ENCODE assay signal across 1 cellular context in the genomic region with DNA sequence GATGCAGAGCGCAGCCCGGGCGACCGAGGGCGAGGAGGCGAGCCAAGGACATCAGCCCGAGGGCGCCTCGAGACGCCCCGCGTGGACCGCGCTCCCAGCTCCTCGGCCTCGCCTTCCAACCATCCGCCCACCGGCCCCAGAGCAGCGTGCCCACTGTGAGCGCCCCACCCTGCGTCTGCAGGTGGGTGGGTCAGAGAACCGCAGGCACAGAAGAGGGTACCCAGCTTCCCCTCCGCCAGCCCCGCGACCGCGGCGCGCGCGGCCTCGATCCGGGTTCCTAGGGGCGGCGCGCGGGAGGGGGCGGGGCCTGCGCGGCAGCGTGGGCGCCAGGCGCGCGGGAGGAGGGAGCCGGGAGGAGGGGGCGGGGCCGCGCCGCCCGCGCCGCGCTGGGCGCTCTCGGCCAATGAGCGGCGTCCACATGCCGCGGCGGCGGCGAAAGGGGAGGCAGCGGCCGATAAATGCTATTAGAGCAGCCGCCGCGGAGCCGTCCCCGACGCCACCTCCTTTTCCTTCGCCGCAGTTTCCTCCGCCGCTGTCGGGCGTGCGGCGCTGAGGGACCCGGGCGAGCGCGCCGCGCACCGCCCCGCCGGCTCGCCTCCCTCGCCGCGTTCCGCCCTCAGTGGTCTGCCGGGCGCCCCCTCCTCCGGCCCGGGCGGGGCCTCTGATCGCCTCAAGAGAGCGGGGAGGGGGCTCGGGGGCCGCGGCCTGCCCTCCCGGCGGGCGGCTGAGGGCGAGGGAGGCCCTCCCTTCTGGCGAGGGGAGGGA.
TF ChIP-seq lines count a peak whose summit lies in the region.

TSS of gene ATP2A2 (plus strand) at position 464 of the 765 bp plus-strand sequence. CDS start 543 bp downstream, outside the sequence.

TF ChIP-seq in K562, 482 proteins besides CTCF, POLR2A, EP300 and RAD21 (continued from another document and continues in another):
- TF ChIP-seq, protein P1, sequence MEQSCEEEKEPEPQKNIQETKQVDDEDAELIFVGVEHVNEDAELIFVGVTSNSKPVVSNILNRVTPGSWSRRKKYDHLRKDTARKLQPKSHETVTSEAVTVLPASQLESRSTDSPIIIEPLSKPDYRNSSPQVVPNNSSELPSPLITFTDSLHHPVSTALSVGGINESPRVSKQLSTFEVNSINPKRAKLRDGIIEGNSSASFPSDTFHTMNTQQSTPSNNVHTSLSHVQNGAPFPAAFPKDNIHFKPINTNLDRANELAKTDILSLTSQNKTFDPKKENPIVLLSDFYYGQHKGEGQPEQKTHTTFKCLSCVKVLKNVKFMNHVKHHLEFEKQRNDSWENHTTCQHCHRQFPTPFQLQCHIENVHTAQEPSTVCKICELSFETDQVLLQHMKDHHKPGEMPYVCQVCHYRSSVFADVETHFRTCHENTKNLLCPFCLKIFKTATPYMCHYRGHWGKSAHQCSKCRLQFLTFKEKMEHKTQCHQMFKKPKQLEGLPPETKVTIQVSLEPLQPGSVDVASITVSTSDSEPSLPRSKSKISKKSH (CRISPR knock-in tag; IDR thresholded peaks at IDR 0.05), result no peak
- TF ChIP-seq MECOM (CRISPR knock-in tag; IDR thresholded peaks at IDR 0.05) (no peak), NCOA6 (IDR thresholded peaks at IDR 0.05) (no peak), TAF1 (IDR thresholded peaks at IDR 0.05; ENCODE audit: control insufficient read depth, extremely low read depth, insufficient read depth, low read length, severe bottlenecking) (peak; percentile 87), IRF2 (CRISPR knock-in tag; IDR thresholded peaks at IDR 0.05) (no peak), SMC3 (conservative IDR thresholded peaks at IDR 0.05; ENCODE audit: insufficient read depth, low read depth, low read length) (no peak), POLR3G (IDR thresholded peaks at IDR 0.05; ENCODE audit: extremely low read depth, insufficient read length, insufficient replicate concordance) (no peak), FOXM1 (IDR thresholded peaks at IDR 0.05; ENCODE audit: low read depth) (no peak), FOXM1 (CRISPR knock-in tag; IDR thresholded peaks at IDR 0.05; ENCODE audit: low read depth) (0 out of 2 replicates have a peak, but pooled peaks have one; percentile 79), MEF2D (tag; conservative IDR thresholded peaks at IDR 0.05; ENCODE audit: low read depth) (no peak), MTA1 (IDR thresholded peaks at IDR 0.05; ENCODE audit: borderline replicate concordance) (no peak), ZFPM2 (CRISPR knock-in tag; IDR thresholded peaks at IDR 0.05) (no peak), ZNF184 (CRISPR knock-in tag; IDR thresholded peaks at IDR 0.05) (no peak), NFRKB (IDR thresholded peaks at IDR 0.05; ENCODE audit: low read depth) (no peak), SP2 (IDR thresholded peaks at IDR 0.05; ENCODE audit: extremely low read depth, low read depth, low read length, poor library complexity, severe bottlenecking) (no peak), RNF219 (CRISPR knock-in tag; IDR thresholded peaks at IDR 0.05) (no peak), ZNF76 (CRISPR knock-in tag; IDR thresholded peaks at IDR 0.05; ENCODE audit: borderline replicate concordance) (no peak; the same call in 1 of the 2 replicates), NFXL1 (CRISPR knock-in tag; IDR thresholded peaks at IDR 0.05) (no peak), XRCC4 (IDR thresholded peaks at IDR 0.05; ENCODE audit: extremely low read depth, insufficient read depth, insufficient read length) (no peak), ZNF23 (CRISPR knock-in tag; IDR thresholded peaks at IDR 0.05) (no peak), DNMT1 (IDR thresholded peaks at IDR 0.05) (no peak), ZNF695 (CRISPR knock-in tag; IDR thresholded peaks at IDR 0.05) (no peak), POLR2B (IDR thresholded peaks at IDR 0.05; ENCODE audit: low read depth, partially characterized antibody) (peak; percentile 88), ZFP36 (IDR thresholded peaks at IDR 0.05; ENCODE audit: low read depth, low read length, partially characterized antibody) (no peak), ZNF124 (CRISPR knock-in tag; IDR thresholded peaks at IDR 0.05) (no peak), ZFP1 (CRISPR knock-in tag; IDR thresholded peaks at IDR 0.05) (no peak), SAFB2 (IDR thresholded peaks at IDR 0.05; ENCODE audit: borderline replicate concordance, low read depth, low read length, severe bottlenecking) (no peak), ZNF445 (CRISPR knock-in tag; IDR thresholded peaks at IDR 0.05; ENCODE audit: low read depth) (no peak), ZNF384 (IDR thresholded peaks at IDR 0.05; ENCODE audit: low read depth, low read length) (no peak), GABPB1 (CRISPR knock-in tag; IDR thresholded peaks at IDR 0.05) (peak; percentile 34; the same call in 1 of the 2 replicates), JUN (IDR thresholded peaks at IDR 0.05; ENCODE audit: borderline replicate concordance, low read depth, low read length) (no peak), JUN (CRISPR knock-in tag; IDR thresholded peaks at IDR 0.05; ENCODE audit: borderline replicate concordance) (no peak), OTX1 (CRISPR knock-in tag; IDR thresholded peaks at IDR 0.05) (no peak), TGIF2 (CRISPR knock-in tag; IDR thresholded peaks at IDR 0.05) (no peak), SMAD1 (IDR thresholded peaks at IDR 0.05; ENCODE audit: low read depth, low read length, partially characterized antibody) (peak; percentile 39), HDAC3 (IDR thresholded peaks at IDR 0.05; ENCODE audit: borderline replicate concordance, partially characterized antibody) (no peak), PTTG1 (tag; IDR thresholded peaks at IDR 0.05; ENCODE audit: low read depth) (no peak), TEAD2 (tag; IDR thresholded peaks at IDR 0.05) (no peak), MBD1 (CRISPR knock-in tag; IDR thresholded peaks at IDR 0.05) (no peak), ZBTB7A (IDR thresholded peaks at IDR 0.05; ENCODE audit: borderline replicate concordance, control insufficient read depth, low read depth, low read length) (peak; percentile 94; the same call in 1 of the 2 replicates), TCF7 (IDR thresholded peaks at IDR 0.05; ENCODE audit: borderline replicate concordance) (no peak), CEBPZ (IDR thresholded peaks at IDR 0.05; ENCODE audit: borderline replicate concordance, low read depth, low read length) (no peak), CREBBP (IDR thresholded peaks at IDR 0.05; ENCODE audit: low read depth, low read length) (no peak), CC2D1A (IDR thresholded peaks at IDR 0.05) (no peak), ARID2 (IDR thresholded peaks at IDR 0.05) (no peak), ZNF551 (CRISPR knock-in tag; IDR thresholded peaks at IDR 0.05) (no peak), PHTF2 (CRISPR knock-in tag; IDR thresholded peaks at IDR 0.05) (no peak), ZFP30 (CRISPR knock-in tag; IDR thresholded peaks at IDR 0.05; ENCODE audit: borderline replicate concordance) (no peak), ZNF717 (CRISPR knock-in tag; IDR thresholded peaks at IDR 0.05) (no peak)
- TF ChIP-seq, protein P2, sequence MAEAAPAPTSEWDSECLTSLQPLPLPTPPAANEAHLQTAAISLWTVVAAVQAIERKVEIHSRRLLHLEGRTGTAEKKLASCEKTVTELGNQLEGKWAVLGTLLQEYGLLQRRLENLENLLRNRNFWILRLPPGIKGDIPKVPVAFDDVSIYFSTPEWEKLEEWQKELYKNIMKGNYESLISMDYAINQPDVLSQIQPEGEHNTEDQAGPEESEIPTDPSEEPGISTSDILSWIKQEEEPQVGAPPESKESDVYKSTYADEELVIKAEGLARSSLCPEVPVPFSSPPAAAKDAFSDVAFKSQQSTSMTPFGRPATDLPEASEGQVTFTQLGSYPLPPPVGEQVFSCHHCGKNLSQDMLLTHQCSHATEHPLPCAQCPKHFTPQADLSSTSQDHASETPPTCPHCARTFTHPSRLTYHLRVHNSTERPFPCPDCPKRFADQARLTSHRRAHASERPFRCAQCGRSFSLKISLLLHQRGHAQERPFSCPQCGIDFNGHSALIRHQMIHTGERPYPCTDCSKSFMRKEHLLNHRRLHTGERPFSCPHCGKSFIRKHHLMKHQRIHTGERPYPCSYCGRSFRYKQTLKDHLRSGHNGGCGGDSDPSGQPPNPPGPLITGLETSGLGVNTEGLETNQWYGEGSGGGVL (CRISPR knock-in tag; IDR thresholded peaks at IDR 0.05), result no peak
- TF ChIP-seq, protein P3, sequence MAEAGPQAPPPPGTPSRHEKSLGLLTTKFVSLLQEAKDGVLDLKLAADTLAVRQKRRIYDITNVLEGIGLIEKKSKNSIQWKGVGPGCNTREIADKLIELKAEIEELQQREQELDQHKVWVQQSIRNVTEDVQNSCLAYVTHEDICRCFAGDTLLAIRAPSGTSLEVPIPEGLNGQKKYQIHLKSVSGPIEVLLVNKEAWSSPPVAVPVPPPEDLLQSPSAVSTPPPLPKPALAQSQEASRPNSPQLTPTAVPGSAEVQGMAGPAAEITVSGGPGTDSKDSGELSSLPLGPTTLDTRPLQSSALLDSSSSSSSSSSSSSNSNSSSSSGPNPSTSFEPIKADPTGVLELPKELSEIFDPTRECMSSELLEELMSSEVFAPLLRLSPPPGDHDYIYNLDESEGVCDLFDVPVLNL (CRISPR knock-in tag; IDR thresholded peaks at IDR 0.05; ENCODE audit: low read depth), result no peak
- TF ChIP-seq, protein P4, sequence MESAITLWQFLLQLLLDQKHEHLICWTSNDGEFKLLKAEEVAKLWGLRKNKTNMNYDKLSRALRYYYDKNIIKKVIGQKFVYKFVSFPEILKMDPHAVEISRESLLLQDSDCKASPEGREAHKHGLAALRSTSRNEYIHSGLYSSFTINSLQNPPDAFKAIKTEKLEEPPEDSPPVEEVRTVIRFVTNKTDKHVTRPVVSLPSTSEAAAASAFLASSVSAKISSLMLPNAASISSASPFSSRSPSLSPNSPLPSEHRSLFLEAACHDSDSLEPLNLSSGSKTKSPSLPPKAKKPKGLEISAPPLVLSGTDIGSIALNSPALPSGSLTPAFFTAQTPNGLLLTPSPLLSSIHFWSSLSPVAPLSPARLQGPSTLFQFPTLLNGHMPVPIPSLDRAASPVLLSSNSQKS (CRISPR knock-in tag; IDR thresholded peaks at IDR 0.05), result no peak
- TF ChIP-seq, protein P5, sequence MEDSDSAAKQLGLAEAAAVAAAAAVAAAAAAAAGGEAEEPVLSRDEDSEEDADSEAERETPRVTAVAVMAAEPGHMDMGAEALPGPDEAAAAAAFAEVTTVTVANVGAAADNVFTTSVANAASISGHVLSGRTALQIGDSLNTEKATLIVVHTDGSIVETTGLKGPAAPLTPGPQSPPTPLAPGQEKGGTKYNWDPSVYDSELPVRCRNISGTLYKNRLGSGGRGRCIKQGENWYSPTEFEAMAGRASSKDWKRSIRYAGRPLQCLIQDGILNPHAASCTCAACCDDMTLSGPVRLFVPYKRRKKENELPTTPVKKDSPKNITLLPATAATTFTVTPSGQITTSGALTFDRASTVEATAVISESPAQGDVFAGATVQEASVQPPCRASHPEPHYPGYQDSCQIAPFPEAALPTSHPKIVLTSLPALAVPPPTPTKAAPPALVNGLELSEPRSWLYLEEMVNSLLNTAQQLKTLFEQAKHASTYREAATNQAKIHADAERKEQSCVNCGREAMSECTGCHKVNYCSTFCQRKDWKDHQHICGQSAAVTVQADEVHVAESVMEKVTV (CRISPR knock-in tag; IDR thresholded peaks at IDR 0.05), result no peak
